21 cellular contexts compared by ENCODE assay signal in genomic region chr5:141824717-141825116, GRCh38. TPM values are rescaled to one million over a fixed set of nuclear protein-coding genes. Genes with fewer than 3 reads are reported as not detected.
"Had no signal": no experiment of that assay in that cellular context is flagged by ENCODE, and none has a peak within 500 bp of the region (broad histone marks: within the 10 kb centered on the region; RNA-seq: fewer than 3 reads in every experiment).

No MANE protein-coding gene starts in this region.

- H3K9me3 Mint-ChIP-seq: activated B cell treated with CpG ODN at 0.5 μM for 24 hours; activated naive CD4-positive, alpha-beta T cell treated with anti-CD3 and anti-CD28 coated beads for 36 hours; activated T-cell treated with anti-CD3 and anti-CD28 coated beads, Interleukin-2, amount 50 U/mL, for 24 hours; endodermal cell; nephron progenitor cell had no signal

- H3K36me3 ChIP-seq: esophagus squamous epithelium, gastrocnemius medialis, transverse colon, vagina had no signal

- H3K27ac Mint-ChIP-seq: activated B cell treated with CpG ODN at 0.5 μM for 24 hours; activated CD4-positive, alpha-beta T cell treated with anti-CD3 and anti-CD28 coated beads for 36 hours; activated naive CD4-positive, alpha-beta T cell treated with anti-CD3 and anti-CD28 coated beads for 36 hours; activated T-cell treated with anti-CD3 and anti-CD28 coated beads, Interleukin-2, amount 50 U/mL, for 24 hours; endodermal cell; progenitor cell of endocrine pancreas had no signal

- H3K4me1 Mint-ChIP-seq: activated B cell treated with CpG ODN at 0.5 μM for 24 hours; activated CD4-positive, alpha-beta T cell treated with anti-CD3 and anti-CD28 coated beads for 36 hours had no signal

- H3K27ac ChIP-seq: transverse colon, vagina had no signal

- H3K9me3 ChIP-seq: esophagus squamous epithelium, gastrocnemius medialis, transverse colon, vagina had no signal

- H3K27me3 Mint-ChIP-seq: activated T-cell treated with anti-CD3 and anti-CD28 coated beads, Interleukin-2, amount 50 U/mL, for 24 hours had no signal

- H3K4me3 ChIP-seq: esophagus squamous epithelium, gastrocnemius medialis, transverse colon, vagina had no signal

- H3K4me3 Mint-ChIP-seq: activated B cell treated with CpG ODN at 0.5 μM for 24 hours; activated CD4-positive, alpha-beta T cell treated with anti-CD3 and anti-CD28 coated beads for 36 hours; activated naive CD4-positive, alpha-beta T cell treated with anti-CD3 and anti-CD28 coated beads for 36 hours; activated T-cell treated with anti-CD3 and anti-CD28 coated beads, Interleukin-2, amount 50 U/mL, for 24 hours; endodermal cell; nephron progenitor cell; T-helper 17 cell had no signal

- DNase-seq: activated B cell treated with CpG ODN at 0.5 μM for 24 hours; activated CD4-positive, alpha-beta T cell treated with anti-CD3 and anti-CD28 coated beads for 36 hours; activated CD4-positive, alpha-beta T cell treated with anti-CD3 and anti-CD28 coated beads, Interleukin-2, amount 50 U/mL, for 4 hours; activated CD8-positive, alpha-beta memory T cell treated with anti-CD3 and anti-CD28 coated beads for 24 hours; activated CD8-positive, alpha-beta memory T cell treated with anti-CD3 and anti-CD28 coated beads, Interleukin-2, amount 50 U/mL, for 4 hours; activated naive CD4-positive, alpha-beta T cell treated with anti-CD3 and anti-CD28 coated beads for 36 hours; activated T-cell treated with anti-CD3 and anti-CD28 coated beads, Interleukin-2, amount 50 U/mL, for 24 hours; esophagus squamous epithelium; gastrocnemius medialis; islet precursor cell; left cardiac atrium; nephron progenitor cell; retina; stimulated activated CD4-positive, alpha-beta T cell treated with anti-CD3 and anti-CD28 coated beads, Interleukin-4, amount 100 ng/mL, for 24 hours; stimulated activated naive CD4-positive, alpha-beta T cell treated with Interleukin-2 at 50 U/mL for 16 hours; SW 1271; T-helper 17 cell; transverse colon had no signal

- H3K27me3 ChIP-seq: gastrocnemius medialis, vagina had no signal

RNA-seq across cellular contexts. Expression of gene PCDH1, which starts 53.5 kb away (rescaled TPM):
- total RNA-seq: activated B cell treated with CpG ODN at 0.5 μM for 24 hours; activated CD4-positive, alpha-beta T cell treated with anti-CD3 and anti-CD28 coated beads for 36 hours; activated naive CD4-positive, alpha-beta T cell treated with anti-CD3 and anti-CD28 coated beads for 36 hours had no signal
